Comparison of ENCODE assay signal across 21 cellular contexts in genomic region chr17:49899588-49899987, GRCh38. TPM values are rescaled to one million over a fixed set of nuclear protein-coding genes. Genes with fewer than 3 reads are reported as not detected.
"Had no signal": no experiment of that assay in that cellular context is flagged by ENCODE, and none has a peak within 500 bp of the region (broad histone marks: within the 10 kb centered on the region; RNA-seq: fewer than 3 reads in every experiment).

No MANE protein-coding gene starts in this region.

- H3K27ac ChIP-seq: Peyer's patch, SJSA1, SK-N-MC had no signal

- H3K4me3 ChIP-seq: Peyer's patch, SJSA1, SK-N-MC had no signal

- H3K4me1 ChIP-seq: Peyer's patch had no signal

- H3K36me3 Mint-ChIP-seq: IgD-negative memory B cell had no signal

- H3K9me3 ChIP-seq: Peyer's patch, SJSA1 had no signal

- DNase-seq: KBM-7, NCI-H1092 treated with DMSO at 0.1 percent for 48 hours, NCI-H1436, NCI-H187, NCI-H2029, NCI-H2081 treated with DMSO at 0.1 percent for 48 hours, NCI-H2171, NCI-H226, NCI-H446, NCI-H510A, NCI-H524 treated with DMSO at 0.1 percent for 48 hours, NCI-H774, Peyer's patch, Right ventricle myocardium superior, SIG-M5 had no signal

- FAIRE-seq: HTR-8/SVneo had no signal

- H3K4me3 Mint-ChIP-seq: IgD-negative memory B cell had no signal

- H3K27ac Mint-ChIP-seq: IgD-negative memory B cell had no signal

- H3K36me3 ChIP-seq: Peyer's patch, SJSA1 had no signal

RNA-seq across cellular contexts. Expression of gene TAC4, which starts 51.7 kb away (rescaled TPM):
- total RNA-seq: LHCN-M2, MCF 10A, Peyer's patch, Right ventricle myocardium superior, SJSA1 had no signal
- polyA plus RNA-seq: IgD-negative memory B cell had no signal
